In the genomic region with DNA sequence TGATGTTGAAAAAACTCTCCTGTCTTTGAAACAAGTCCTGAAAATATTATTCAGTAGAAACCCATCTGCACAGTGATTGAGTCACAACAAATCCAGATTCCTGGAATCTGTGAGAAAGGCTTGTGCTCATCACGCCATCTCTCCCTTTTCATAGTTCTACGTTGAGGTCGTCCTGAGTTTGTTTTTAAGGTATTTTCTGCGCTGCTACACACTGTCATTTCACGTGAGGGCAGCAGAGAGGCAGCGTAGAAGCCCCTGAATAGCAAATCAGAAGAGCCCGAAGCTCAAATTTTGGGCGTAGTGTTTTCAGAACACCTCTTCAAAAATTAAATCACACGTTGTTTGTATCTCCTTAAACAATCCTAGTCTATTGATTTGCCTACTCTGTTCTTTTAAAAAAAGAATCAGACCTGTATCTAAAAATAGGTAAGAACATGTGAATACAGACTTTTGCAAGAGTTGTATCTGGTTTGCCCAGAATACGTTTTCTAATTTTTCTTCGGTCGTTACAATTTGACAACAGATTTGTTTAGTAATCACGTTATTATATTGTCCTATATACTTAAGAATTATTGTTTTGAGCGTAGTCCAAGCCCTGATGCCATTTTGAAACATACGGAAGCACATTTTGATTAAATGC, we compare ENCODE assay signal across 8 cellular contexts.
DNase-seq lines count a peak whose midpoint lies in the region; ATAC-seq and TF ChIP-seq lines count a peak whose summit lies in the region.

No MANE protein-coding gene starts in this region.

- no peak overlapping the region for H3K4me3 Mint-ChIP-seq in brain

- in situ Hi-C loops in Caki2 (cut with HindIII; ENCODE audit: low pct_unique_long_range_greater_than_20kb, low sequenced_read_pairs): no loop called here

- H3K36me3 Mint-ChIP-seq in brain: no peaks in the 10 kb centered on the region

- no peaks in the 10 kb centered on the region for H3K4me1 Mint-ChIP-seq in brain

- H3K9me3 Mint-ChIP-seq in brain: peaks cover 0 to 2% (median 0%) of the 10 kb centered on the region in 5 experiments

- TF ChIP-seq CTCF in brain (conservative IDR thresholded peaks at IDR 0.05): peak; percentile 76 to 92
- TF ChIP-seq CTCF in uterus (IDR thresholded peaks at IDR 0.05): peak; percentile 9 to 37 (median 33)

- intact Hi-C loops in uterus (cut with DNase I; ENCODE audit: low total_unique reads): no loop called here

- H3K27me3 ChIP-seq in uterus: no peaks in the 10 kb centered on the region

- H3K4me3 ChIP-seq in uterus: no peak overlapping the region

- no peak overlapping the region for H3K27ac Mint-ChIP-seq in brain

- ATAC-seq in GM19023 (IDR thresholded peaks at IDR 0.05; ENCODE audit: unreplicated experiment): peak; percentile 55
- ATAC-seq in HG03139 (IDR thresholded peaks at IDR 0.05; ENCODE audit: unreplicated experiment): peak; percentile 43

- H3K27me3 Mint-ChIP-seq in brain: no peaks in the 10 kb centered on the region

- peak; percentile 47 for DNase-seq in Caki2 (ENCODE audit: low read depth)
- DNase-seq in NCI-H226: peak; percentile 75
- DNase-seq in kidney glomerular epithelial cell (lab: John Stamatoyannopoulos, UW): peak; percentile 59
- no peak for DNase-seq in uterus
- no peak for DNase-seq in activated CD4-positive, CD25-positive, alpha-beta regulatory T cell (lab: John Stamatoyannopoulos, UW)

- no peak for TF ChIP-seq POLR2A in uterus (IDR thresholded peaks at IDR 0.05)

- no peak overlapping the region for H3K27ac ChIP-seq in uterus

- no peaks in the 10 kb centered on the region for H3K4me1 ChIP-seq in uterus

- no peaks in the 10 kb centered on the region for H3K36me3 ChIP-seq in uterus

- no peaks in the 10 kb centered on the region for H3K9me3 ChIP-seq in uterus

Comparison
In these comparisons a context has a peak if more than half of its experiments do, and no peak if none do; other contexts are left out.
1. DNase-seq: peak in Caki2 (single experiment), NCI-H226 (single experiment) and kidney glomerular epithelial cell (single experiment); none in uterus (0 of 2) and activated CD4-positive, CD25-positive, alpha-beta regulatory T cell (0 of 4).